27 cellular contexts compared by ENCODE assay signal in the genomic region with DNA sequence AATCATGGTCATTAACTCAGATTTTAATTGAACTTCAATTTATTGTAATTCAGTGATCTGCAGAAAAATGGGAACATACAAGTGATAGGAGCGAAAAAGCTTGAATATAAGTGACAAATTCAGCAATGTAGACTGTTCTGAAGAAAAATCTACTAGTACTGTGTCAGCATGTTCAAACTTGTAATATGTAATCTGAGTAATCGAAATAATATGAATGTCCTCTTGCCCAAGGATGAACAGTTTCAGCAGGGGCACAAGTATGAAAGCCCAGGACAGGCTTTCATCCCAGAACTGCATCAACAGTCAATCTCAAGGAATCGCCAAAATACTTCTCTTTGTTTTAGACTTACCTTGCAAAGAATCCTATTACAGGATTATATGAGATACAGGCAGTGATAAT.
A peak's percentile ranks its signal among the peaks of the same experiment; 100 is the strongest.
DNase-seq lines count a peak whose midpoint lies in the region; ATAC-seq, FAIRE-seq and TF ChIP-seq lines count a peak whose summit lies in the region.
"Had no signal": no experiment of that assay in that cellular context is flagged by ENCODE, and none has a peak within 500 bp of the region (broad histone marks: within the 10 kb centered on the region; RNA-seq: fewer than 3 reads in every experiment).

No MANE protein-coding gene starts in this region.

- H3K9me2 ChIP-seq in MM.1S (replicated peaks; ENCODE audit: insufficient read depth, low read length): no peaks in the 10 kb centered on the region

- no peaks in the 10 kb centered on the region for H3K9me1 ChIP-seq in IMR-90 (ENCODE audit: insufficient read depth, low read length)

- TF ChIP-seq RAD21 in IMR-90 (IDR thresholded peaks at IDR 0.05; ENCODE audit: low read length): no peak

- H3K27me3 ChIP-seq in IMR-90 (ENCODE audit: control insufficient read depth, insufficient read depth, low read length) (no peaks in the 10 kb centered on the region), bronchial epithelial cell (ENCODE audit: control insufficient read depth, insufficient read depth, low read length) (no peaks in the 10 kb centered on the region), upper lobe of left lung (no peaks in the 10 kb centered on the region), MM.1S (replicated peaks; ENCODE audit: insufficient read depth, low read length) (no peaks in the 10 kb centered on the region)
- H3K27me3 ChIP-seq: body of pancreas, esophagus muscularis mucosa, ovary, thyroid gland had no signal

- no peak overlapping the region for H3K23ac ChIP-seq in IMR-90 (ENCODE audit: low read depth, low read length)

- H4K91ac ChIP-seq in IMR-90 (ENCODE audit: insufficient read depth, low read depth, low read length): no peak overlapping the region

- H3K4me2 ChIP-seq in IMR-90 (ENCODE audit: low read depth, low read length) (no peak overlapping the region), MM.1S (ENCODE audit: low read depth, low read length) (no peak overlapping the region)

- peak overlapping the region; percentile 7; the same call in 1 of the 2 replicates for H2BK120ac ChIP-seq in IMR-90 (ENCODE audit: low read depth, low read length)

- no peak overlapping the region for H3K27ac Mint-ChIP-seq in activated CD4-positive, alpha-beta T cell treated with anti-CD3 and anti-CD28 coated beads, Interleukin-2, amount 10 ng/mL, durations not matched to agents 7 days and 5 days
- H3K27ac Mint-ChIP-seq: CD4-positive, alpha-beta memory T cell; H9; naive thymus-derived CD8-positive, alpha-beta T cell; T-helper 1 cell treated with Interleukin-12 subunit alpha and Interleukin-12 subunit beta and Interleukin-4 antibody, amounts not matched to agents 30 μg/mL and 1 μg/mL, for 36 hours had no signal

- no peak overlapping the region for H2BK15ac ChIP-seq in IMR-90 (ENCODE audit: low read depth, low read length)

- no peak overlapping the region for H3K14ac ChIP-seq in IMR-90 (replicated peaks; ENCODE audit: low read depth, low read length)

- H3K9me3 ChIP-seq in IMR-90 (ENCODE audit: control insufficient read depth, insufficient read depth, low read length): no peaks in the 10 kb centered on the region
- no peaks in the 10 kb centered on the region for H3K9me3 ChIP-seq in upper lobe of left lung
- no peaks in the 10 kb centered on the region for H3K9me3 ChIP-seq in MM.1S (replicated peaks; ENCODE audit: insufficient read depth, low read length)
- no peaks in the 10 kb centered on the region for H3K9me3 ChIP-seq in kidney (ENCODE audit: control insufficient read depth in 1 of 2, low read length in 2 of 2)
- H3K9me3 ChIP-seq: body of pancreas, esophagus muscularis mucosa, ovary, thyroid gland had no signal

- H2AFZ ChIP-seq in IMR-90 (replicated peaks; ENCODE audit: low read length, poor library complexity) (no peak overlapping the region), MM.1S (ENCODE audit: low read length) (no peak overlapping the region)

- no peaks in the 10 kb centered on the region for H3K4me1 Mint-ChIP-seq in activated CD4-positive, alpha-beta T cell treated with anti-CD3 and anti-CD28 coated beads, Interleukin-2, amount 10 ng/mL, durations not matched to agents 7 days and 5 days
- H3K4me1 Mint-ChIP-seq: CD4-positive, alpha-beta memory T cell; H9; naive thymus-derived CD8-positive, alpha-beta T cell had no signal

- no peaks in the 10 kb centered on the region for H3K79me1 ChIP-seq in IMR-90 (ENCODE audit: low read depth in 1 of 2, low read length in 2 of 2)

- no CpG with 5 or more reads among the region's 3 CpGs for WGBS in IMR-90 (ENCODE audit: extremely low coverage in 2 of 2, insufficient read length in 1 of 2), 2 experiments
- WGBS in upper lobe of left lung, 2 donors: 79 to 90% methylated on average over 3 of the region's 3 CpGs

- TF ChIP-seq POLR2A in IMR-90 (IDR thresholded peaks at IDR 0.05; ENCODE audit: low read depth, low read length) (no peak), upper lobe of left lung (IDR thresholded peaks at IDR 0.05) (no peak)

- H3K9me3 Mint-ChIP-seq in activated CD4-positive, alpha-beta T cell treated with anti-CD3 and anti-CD28 coated beads, Interleukin-2, amount 10 ng/mL, durations not matched to agents 7 days and 5 days: peaks cover 3% of the 10 kb centered on the region
- H3K9me3 Mint-ChIP-seq: H9 had no signal

- H2AK5ac ChIP-seq in IMR-90 (ENCODE audit: low read depth, low read length): no peak overlapping the region

- H3K36me3 ChIP-seq in IMR-90 (ENCODE audit: control insufficient read depth, insufficient read depth, low read length) (no peaks in the 10 kb centered on the region), bronchial epithelial cell (ENCODE audit: control insufficient read depth, insufficient read depth, low read length) (no peaks in the 10 kb centered on the region), upper lobe of left lung (no peaks in the 10 kb centered on the region), MM.1S (replicated peaks; ENCODE audit: insufficient read depth, low read length) (no peaks in the 10 kb centered on the region), kidney (ENCODE audit: control insufficient read depth in 1 of 2, insufficient read depth in 2 of 2, low read length in 2 of 2) (no peaks in the 10 kb centered on the region)
- H3K36me3 ChIP-seq: esophagus muscularis mucosa, ovary, thyroid gland had no signal

- POLR2A ChIA-PET in IMR-90 (lab: Charles Lee; ENCODE audit: unreplicated experiment): no interaction called here
- POLR2A ChIA-PET in activated CD4-positive, alpha-beta T cell treated with anti-CD3 and anti-CD28 coated beads, Interleukin-2, amount 10 ng/mL, durations not matched to agents 7 days and 5 days (lab: Charles Lee): no interaction called here

- H3K4ac ChIP-seq in IMR-90 (ENCODE audit: low read depth, low read length): no peak overlapping the region

- no peak for FAIRE-seq in bronchial epithelial cell (lab: Jason Lieb, UNC)
- no peak for FAIRE-seq in kidney (lab: Jason Lieb, UNC)
- FAIRE-seq: G401.6, GM18507, RCC 7860 had no signal

- H2BK5ac ChIP-seq in IMR-90 (ENCODE audit: low read depth, low read length, poor library complexity, severe bottlenecking): no peak overlapping the region

- H3K56ac ChIP-seq in IMR-90 (ENCODE audit: extremely low read depth, insufficient read depth, low read length): no peak overlapping the region

- H3K27me3 Mint-ChIP-seq in activated CD4-positive, alpha-beta T cell treated with anti-CD3 and anti-CD28 coated beads, Interleukin-2, amount 10 ng/mL, durations not matched to agents 7 days and 5 days: no peaks in the 10 kb centered on the region
- H3K27me3 Mint-ChIP-seq: CD4-positive, alpha-beta memory T cell; naive thymus-derived CD8-positive, alpha-beta T cell had no signal

- no peak overlapping the region for H3K4me3 ChIP-seq in IMR-90 (ENCODE audit: insufficient read depth, low read depth, low read length)
- no peak overlapping the region for H3K4me3 ChIP-seq in bronchial epithelial cell (ENCODE audit: low read depth, low read length)
- H3K4me3 ChIP-seq in upper lobe of left lung: no peak overlapping the region
- H3K4me3 ChIP-seq in MM.1S (ENCODE audit: low read length): no peak overlapping the region
- H3K4me3 ChIP-seq in kidney (ENCODE audit: low read length in 2 of 2): no peak overlapping the region
- H3K4me3 ChIP-seq: body of pancreas, esophagus muscularis mucosa, ovary, thyroid gland had no signal

- TF ChIP-seq EP300 in upper lobe of left lung (IDR thresholded peaks at IDR 0.05): no peak

- no peak overlapping the region for H4K8ac ChIP-seq in IMR-90 (ENCODE audit: low read depth in 2 of 2, low read length in 2 of 2)

- no peak overlapping the region for H3K4me3 Mint-ChIP-seq in activated CD4-positive, alpha-beta T cell treated with anti-CD3 and anti-CD28 coated beads, Interleukin-2, amount 10 ng/mL, durations not matched to agents 7 days and 5 days
- H3K4me3 Mint-ChIP-seq: CD4-positive, alpha-beta memory T cell; H9; naive thymus-derived CD8-positive, alpha-beta T cell; T-helper 1 cell treated with Interleukin-12 subunit alpha and Interleukin-12 subunit beta and Interleukin-4 antibody, amounts not matched to agents 30 μg/mL and 1 μg/mL, for 36 hours had no signal

- H3K18ac ChIP-seq in IMR-90 (ENCODE audit: low read depth, low read length): no peak overlapping the region

- ATAC-seq in IMR-90 (ENCODE audit: low read depth) (no peak), upper lobe of left lung (ENCODE audit: low FRiP score in 2 of 2) (no peak)
- ATAC-seq: body of pancreas; naive thymus-derived CD8-positive, alpha-beta T cell had no signal

- no peak overlapping the region for H3K27ac ChIP-seq in IMR-90 (ENCODE audit: insufficient read depth, low read length)
- H3K27ac ChIP-seq in upper lobe of left lung: no peak overlapping the region
- no peak overlapping the region for H3K27ac ChIP-seq in MM.1S (ENCODE audit: low read length)
- no peak overlapping the region for H3K27ac ChIP-seq in kidney (ENCODE audit: low read depth in 2 of 2, low read length in 2 of 2)
- H3K27ac ChIP-seq: body of pancreas, esophagus muscularis mucosa, ovary, thyroid gland had no signal

- no peak overlapping the region for H2BK20ac ChIP-seq in IMR-90 (ENCODE audit: low read depth, low read length)

- intact Hi-C loops in IMR-90 (cut with micrococcal nuclease): loop anchor here (10.0 kb wide), 1 partner anchor 1334 kb away; no protein-coding TSS in a partner anchor
- intact Hi-C loops in kidney (cut with DNase I): no loop called here

- no peaks in the 10 kb centered on the region for H4K20me1 ChIP-seq in IMR-90 (ENCODE audit: insufficient read depth, low read length)
- H4K20me1 ChIP-seq in MM.1S (ENCODE audit: insufficient read depth, low read length): no peaks in the 10 kb centered on the region

- H3K9ac ChIP-seq in IMR-90 (ENCODE audit: low read depth, low read length): no peak overlapping the region
- H3K9ac ChIP-seq in MM.1S (ENCODE audit: low read length): no peak overlapping the region
- H3K9ac ChIP-seq in kidney (ENCODE audit: low read length in 2 of 2): no peak overlapping the region

- dilution Hi-C loops in IMR-90 (cut with HindIII; ENCODE audit: low sequenced_read_pairs, unreplicated experiment): no loop called here

- TF ChIP-seq CTCF in IMR-90 (conservative IDR thresholded peaks at IDR 0.05; ENCODE audit: low read depth, low read length): no peak
- TF ChIP-seq CTCF in bronchial epithelial cell (IDR thresholded peaks at IDR 0.05; ENCODE audit: insufficient read depth, low read length, severe bottlenecking): no peak
- no peak for TF ChIP-seq CTCF in upper lobe of left lung (IDR thresholded peaks at IDR 0.05)
- no peak for TF ChIP-seq CTCF in MM.1S (IDR thresholded peaks at IDR 0.05; ENCODE audit: low read length)
- no peak for TF ChIP-seq CTCF in kidney (IDR thresholded peaks at IDR 0.05; ENCODE audit: borderline replicate concordance, extremely low read depth, insufficient read depth)

- no peaks in the 10 kb centered on the region for H3K36me3 Mint-ChIP-seq in activated CD4-positive, alpha-beta T cell treated with anti-CD3 and anti-CD28 coated beads, Interleukin-2, amount 10 ng/mL, durations not matched to agents 7 days and 5 days (ENCODE audit: low read depth)
- H3K36me3 Mint-ChIP-seq: CD4-positive, alpha-beta memory T cell; naive thymus-derived CD8-positive, alpha-beta T cell had no signal

- H2AK9ac ChIP-seq in IMR-90 (replicated peaks; ENCODE audit: low read depth, low read length, poor library complexity): no peak overlapping the region

- BruUV-seq in IMR-90 (replicated peaks; lab: Mats Ljungman, UMichigan): no TSS peak

- DNase-seq in IMR-90 (no peak), bronchial epithelial cell (ENCODE audit: low read depth) (peak; percentile 79), iris pigment epithelial cell (ENCODE audit: low read depth) (peak; percentile 34), upper lobe of left lung (no peak), MM.1S (no peak), kidney (no peak)
- DNase-seq in activated CD4-positive, alpha-beta T cell treated with anti-CD3 and anti-CD28 coated beads, Interleukin-2, amount 10 ng/mL, durations not matched to agents 7 days and 5 days: no peak
- DNase-seq: activated CD4-positive, CD25-positive, alpha-beta regulatory T cell treated with anti-CD3 and anti-CD28 coated beads, Interleukin-2, amount 50 U/mL, for 72 hours; activated CD8-positive, alpha-beta memory T cell treated with anti-CD3 and anti-CD28 coated beads for 24 hours; activated gamma-delta T cell; activated T-cell treated with anti-CD3 and anti-CD28 coated beads, Interleukin-2, amount 50 U/mL, for 1 hour; body of pancreas; CD4-positive, alpha-beta memory T cell; effector memory CD4-positive, alpha-beta T cell; H9; naive thymus-derived CD8-positive, alpha-beta T cell; NCI-H1694 treated with DMSO at 0.1 percent for 48 hours; NCI-H2171 treated with DMSO at 0.1 percent for 48 hours; NCI-H526; ovary; stimulated activated naive CD4-positive, alpha-beta T cell treated with Interleukin-2 at 50 U/mL for 16 hours; thyroid gland had no signal

- in situ Hi-C loops in IMR-90 (cut with MboI; ENCODE audit: low sequenced_read_pairs): no loop called here

- no peaks in the 10 kb centered on the region for H3F3A ChIP-seq in MM.1S (ENCODE audit: insufficient read depth, low read length)

- H3K4me1 ChIP-seq in IMR-90 (ENCODE audit: control insufficient read depth, insufficient read depth, low read length) (no peaks in the 10 kb centered on the region; the same call in 1 of the 2 replicates), upper lobe of left lung (no peaks in the 10 kb centered on the region), MM.1S (ENCODE audit: low read length) (no peaks in the 10 kb centered on the region), kidney (ENCODE audit: control insufficient read depth in 1 of 2, insufficient read depth in 1 of 2, low read depth in 1 of 2, low read length in 2 of 2) (no peaks in the 10 kb centered on the region)
- H3K4me1 ChIP-seq: body of pancreas, esophagus muscularis mucosa had no signal

- CTCF ChIA-PET in IMR-90 (lab: Yijun Ruan, JAX): no interaction called here
- CTCF ChIA-PET in activated CD4-positive, alpha-beta T cell treated with anti-CD3 and anti-CD28 coated beads, Interleukin-2, amount 10 ng/mL, durations not matched to agents 7 days and 5 days (lab: Charles Lee): no interaction called here

- H4K5ac ChIP-seq in IMR-90 (ENCODE audit: low read depth, low read length): no peak overlapping the region

- H3K79me2 ChIP-seq in MM.1S (ENCODE audit: low read length): no peaks in the 10 kb centered on the region

Comparison
In these comparisons a context has a peak if more than half of its experiments do, and no peak if none do; other contexts are left out.
1. DNase-seq: peak in bronchial epithelial cell (single experiment) and iris pigment epithelial cell (single experiment); none in IMR-90 (single experiment), activated CD4-positive, alpha-beta T cell treated with anti-CD3 and anti-CD28 coated beads, Interleukin-2, amount 10 ng/mL, durations not matched to agents 7 days and 5 days (single experiment), upper lobe of left lung (0 of 2), MM.1S (single experiment) and kidney (single experiment).